8 cellular contexts compared by ENCODE assay signal in the genomic region with DNA sequence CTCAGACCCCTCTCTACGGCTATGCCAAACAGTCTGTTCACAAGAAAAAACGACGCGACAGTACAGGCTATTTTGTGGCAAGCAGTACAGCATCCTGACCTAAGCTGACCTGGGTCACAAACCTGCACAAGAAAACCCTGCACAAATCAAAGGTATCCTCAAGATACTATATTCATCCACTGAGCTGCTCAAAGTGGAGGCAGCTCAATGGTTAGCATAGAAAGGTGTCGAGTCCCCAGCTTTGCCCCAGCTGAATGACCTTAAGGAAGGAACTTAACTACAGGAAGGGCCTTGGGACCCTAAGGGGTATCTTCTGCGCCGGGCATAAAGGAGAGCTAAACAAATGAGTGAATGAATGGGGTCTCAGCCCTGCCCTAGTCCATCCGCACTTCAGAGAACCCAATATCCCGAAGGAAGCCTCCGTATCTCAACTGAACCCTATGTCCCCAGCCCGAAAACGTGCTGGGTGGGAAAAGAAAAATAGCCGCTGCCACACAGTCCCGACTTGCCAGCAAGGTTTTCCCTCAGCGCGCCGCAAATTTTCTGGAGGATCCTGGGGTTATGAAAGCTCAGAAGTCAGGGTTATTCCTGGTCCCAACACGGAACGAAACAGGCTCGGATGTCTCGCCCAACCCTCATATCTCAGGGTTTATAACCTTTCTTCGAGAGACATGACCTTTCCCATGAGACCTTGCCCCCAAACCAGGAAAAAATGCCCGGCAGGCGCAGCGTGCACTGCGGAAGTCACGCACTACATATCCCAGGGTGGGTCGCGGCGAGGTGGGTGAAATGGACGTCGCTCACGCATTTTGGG. TPM values are rescaled to one million over a fixed set of nuclear protein-coding genes. Genes with fewer than 3 reads are reported as not detected.
DNase-seq lines count a peak whose midpoint lies in the region; ATAC-seq and TF ChIP-seq lines count a peak whose summit lies in the region.

A gene with protein sequence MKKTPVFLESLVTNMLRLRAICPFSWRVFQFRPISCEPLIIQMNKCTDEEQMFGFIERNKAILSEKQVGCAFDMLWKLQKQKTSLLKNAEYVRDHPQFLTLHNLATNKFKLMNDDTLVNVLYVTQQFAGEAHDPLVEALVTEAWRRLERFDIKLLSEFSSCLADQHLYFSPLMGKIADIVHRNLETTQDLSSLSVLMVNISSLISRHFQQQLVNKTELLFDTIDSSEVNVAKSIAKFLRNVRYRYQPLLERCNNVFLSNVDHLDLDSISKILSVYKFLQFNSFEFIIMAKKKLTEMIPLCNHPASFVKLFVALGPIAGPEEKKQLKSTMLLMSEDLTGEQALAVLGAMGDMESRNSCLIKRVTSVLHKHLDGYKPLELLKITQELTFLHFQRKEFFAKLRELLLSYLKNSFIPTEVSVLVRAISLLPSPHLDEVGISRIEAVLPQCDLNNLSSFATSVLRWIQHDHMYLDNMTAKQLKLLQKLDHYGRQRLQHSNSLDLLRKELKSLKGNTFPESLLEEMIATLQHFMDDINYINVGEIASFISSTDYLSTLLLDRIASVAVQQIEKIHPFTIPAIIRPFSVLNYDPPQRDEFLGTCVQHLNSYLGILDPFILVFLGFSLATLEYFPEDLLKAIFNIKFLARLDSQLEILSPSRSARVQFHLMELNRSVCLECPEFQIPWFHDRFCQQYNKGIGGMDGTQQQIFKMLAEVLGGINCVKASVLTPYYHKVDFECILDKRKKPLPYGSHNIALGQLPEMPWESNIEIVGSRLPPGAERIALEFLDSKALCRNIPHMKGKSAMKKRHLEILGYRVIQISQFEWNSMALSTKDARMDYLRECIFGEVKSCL (minus strand): TSS at position 706 of the 814 bp plus-strand sequence. CDS start 1,836 bp downstream, outside the sequence.

- TF ChIP-seq POLR2A in GM19099 (IDR thresholded peaks at IDR 0.05; ENCODE audit: extremely low read depth, insufficient read length, low read depth) = peak; percentile 64

- H3K4me3 Mint-ChIP-seq in activated CD4-positive, alpha-beta T cell treated with anti-CD3 and anti-CD28 coated beads for 36 hours = peak within 1 kb of the TSS; percentile 97

- no peaks in the 10 kb centered on the region for H3K9me3 Mint-ChIP-seq in activated CD4-positive, alpha-beta T cell treated with anti-CD3 and anti-CD28 coated beads for 36 hours (ENCODE audit: low read depth)

- peak within 1 kb of the TSS; percentile 92 for H3K27ac Mint-ChIP-seq in activated CD4-positive, alpha-beta T cell treated with anti-CD3 and anti-CD28 coated beads for 36 hours

- POLR2A ChIA-PET in activated CD4-positive, alpha-beta T cell treated with anti-CD3 and anti-CD28 coated beads for 36 hours (lab: Charles Lee) = interaction anchor here (0.9 to 1.9 kb wide), 2 partner anchors 11 to 251 kb away, joined by 3 to 18 read pairs; partner anchors contain the start of genes METTL5 and PPIG

- H3K27me3 Mint-ChIP-seq in activated CD4-positive, alpha-beta T cell treated with anti-CD3 and anti-CD28 coated beads for 36 hours = no peaks in the 10 kb centered on the region

- peak; percentile 98 for ATAC-seq in HG03432 (IDR thresholded peaks at IDR 0.05; ENCODE audit: unreplicated experiment)
- ATAC-seq in activated CD4-positive, alpha-beta T cell treated with anti-CD3 and anti-CD28 coated beads for 36 hours = peak; percentile 100

- H3K27me3 ChIP-seq in layer of hippocampus (ENCODE audit: control insufficient read depth, insufficient read depth, low read length) = no peaks in the 10 kb centered on the region

- intact Hi-C loops in activated CD4-positive, alpha-beta T cell treated with anti-CD3 and anti-CD28 coated beads for 36 hours (cut with DNase I, micrococcal nuclease) = loop anchor here (1.0 to 5.0 kb wide), 6 partner anchors 11 to 254 kb away; partner anchors contain the start of genes CFAP210 (in 2 of the 2), PHOSPHO2 (in 2 of the 2), PPIG (in 2 of the 2) and BBS5 (in 1 of the 2)

- H3K27ac ChIP-seq in cingulate gyrus (ENCODE audit: low read depth, low read length) (peak within 1 kb of the TSS; percentile 56), layer of hippocampus (ENCODE audit: low read depth, low read length) (peak within 1 kb of the TSS; percentile 30)

- DNase-seq in AG10803 (ENCODE audit: low read depth) = peak; percentile 80
- peak; percentile 90 to 97 for DNase-seq in NCI-H524 (lab: John Stamatoyannopoulos, UW)
- peak; percentile 94 for DNase-seq in activated CD4-positive, alpha-beta T cell treated with anti-CD3 and anti-CD28 coated beads for 36 hours
- DNase-seq in stimulated activated CD4-positive, alpha-beta T cell treated with anti-CD3 and anti-CD28 coated beads, Interleukin-1b, Interleukin-23, amount 100 ng/mL, for 4 hours (ENCODE audit: low read depth in 2 of 2) = peak; percentile 76 to 78

- peaks cover 13% of the 10 kb centered on the region for H3K36me3 Mint-ChIP-seq in activated CD4-positive, alpha-beta T cell treated with anti-CD3 and anti-CD28 coated beads for 36 hours (ENCODE audit: low read depth)

- CTCF ChIA-PET in activated CD4-positive, alpha-beta T cell treated with anti-CD3 and anti-CD28 coated beads for 36 hours (lab: Charles Lee) = interaction anchor here (0.6 to 2.8 kb wide), 7 partner anchors 9 to 354 kb away, joined by 3 to 18 read pairs (median 3); partner anchors contain the start of gene PPIG

- H3K4me3 ChIP-seq in AG10803 (ENCODE audit: low read length) = peak within 1 kb of the TSS; percentile 87

- H3K4me1 Mint-ChIP-seq in activated CD4-positive, alpha-beta T cell treated with anti-CD3 and anti-CD28 coated beads for 36 hours = peaks cover 20% of the 10 kb centered on the region

- no peak for TF ChIP-seq CTCF in AG10803 (conservative IDR thresholded peaks at IDR 0.05; ENCODE audit: low read length)

RNA-seq across cellular contexts. Expression of the gene that starts here (rescaled TPM):
- total RNA-seq in activated CD4-positive, alpha-beta T cell treated with anti-CD3 and anti-CD28 coated beads for 36 hours = 10 to 100 TPM; 29.8 to 39.7 TPM

Comparison
In these comparisons a context has a peak if more than half of its experiments do, and no peak if none do; other contexts are left out.
1. Peak in every context shown above with its lines: DNase-seq, ATAC-seq, H3K4me3 ChIP-seq and H3K27ac ChIP-seq.